7 cellular contexts compared by ENCODE assay signal in genomic region chr1:93107395-93107794, GRCh38.
"Had no signal": no experiment of that assay in that cellular context is flagged by ENCODE, and none has a peak within 500 bp of the region (broad histone marks: within the 10 kb centered on the region; RNA-seq: fewer than 3 reads in every experiment).

No MANE protein-coding gene starts in this region.

- H3K9ac ChIP-seq: GM23248 had no signal

- H3K4me3 ChIP-seq: GM23248, HAP-1 had no signal

- H3K27ac ChIP-seq: GM23248 had no signal

- H2AFZ ChIP-seq: GM23248 had no signal

- FAIRE-seq: HTR-8/SVneo had no signal

- DNase-seq: GM23248, GOT3, KG1 had no signal

- H3K9me3 ChIP-seq: HAP-1 had no signal

- H3K27ac Mint-ChIP-seq: IgD-negative memory B cell had no signal

- H3K27me3 Mint-ChIP-seq: IgD-negative memory B cell had no signal

- ATAC-seq: HCT116 had no signal
